In genomic region chr19:3441089-3441985, GRCh38 we compare ENCODE assay signal across 19 cellular contexts. TPM values are rescaled to one million over a fixed set of nuclear protein-coding genes. Genes with fewer than 3 reads are reported as not detected.
DNase-seq lines count a peak whose midpoint lies in the region; ATAC-seq, FAIRE-seq and TF ChIP-seq lines count a peak whose summit lies in the region.
"Had no signal": no experiment of that assay in that cellular context is flagged by ENCODE, and none has a peak within 500 bp of the region (broad histone marks: within the 10 kb centered on the region; RNA-seq: fewer than 3 reads in every experiment).

No MANE protein-coding gene starts in this region.

- dilution Hi-C loops in mammary epithelial cell (cut with HindIII; ENCODE audit: low sequenced_read_pairs), result no loop called here

- H3K9me3 ChIP-seq in SK-N-SH (no peaks in the 10 kb centered on the region), thoracic aorta (no peaks in the 10 kb centered on the region), neural progenitor cell (ENCODE audit: low read depth) (no peaks in the 10 kb centered on the region), mammary epithelial cell (replicated peaks; ENCODE audit: insufficient read depth, low read length) (no peaks in the 10 kb centered on the region)

- H3K4me3 Mint-ChIP-seq in neural progenitor cell, result no peak overlapping the region
- H3K4me3 Mint-ChIP-seq: naive thymus-derived CD8-positive, alpha-beta T cell had no signal

- no peak for TF ChIP-seq RAD21 in SK-N-SH (IDR thresholded peaks at IDR 0.05; ENCODE audit: low read length)

- H3K9ac ChIP-seq in SK-N-SH, result no peak overlapping the region
- no peak overlapping the region for H3K9ac ChIP-seq in neural progenitor cell
- no peak overlapping the region for H3K9ac ChIP-seq in mammary epithelial cell (ENCODE audit: insufficient read depth, low read length)

- no peak overlapping the region for H2AFZ ChIP-seq in SK-N-SH (ENCODE audit: low read depth)
- no peak overlapping the region for H2AFZ ChIP-seq in neural progenitor cell (replicated peaks)
- no peak overlapping the region for H2AFZ ChIP-seq in mammary epithelial cell (ENCODE audit: low read depth, low read length)
- H2AFZ ChIP-seq: hepatocyte had no signal

- H3K4me3 ChIP-seq in SK-N-SH (ENCODE audit: low read depth in 2 of 2, low read length in 1 of 2) (no peak overlapping the region), thoracic aorta (no peak overlapping the region), neural progenitor cell (no peak overlapping the region), mammary epithelial cell (replicated peaks in 1 of 3; ENCODE audit: insufficient read depth in 1 of 3, low read depth in 2 of 3, low read length in 3 of 3) (no peak overlapping the region)
- H3K4me3 ChIP-seq: hepatocyte had no signal

- no peak for ATAC-seq in thoracic aorta (ENCODE audit: insufficient number of reproducible peaks, low FRiP score, low read depth)
- ATAC-seq: naive thymus-derived CD8-positive, alpha-beta T cell had no signal

- peaks cover 14 to 29% of the 10 kb centered on the region in 2 experiments for H3K36me3 ChIP-seq in SK-N-SH (replicated peaks in 1 of 2; ENCODE audit: control insufficient read depth in 1 of 2, insufficient read depth in 2 of 2, low read length in 1 of 2)
- peaks cover 57% of the 10 kb centered on the region for H3K36me3 ChIP-seq in thoracic aorta
- no peaks in the 10 kb centered on the region for H3K36me3 ChIP-seq in neural progenitor cell
- H3K36me3 ChIP-seq in mammary epithelial cell (ENCODE audit: insufficient read depth, low read length), result peaks cover 22% of the 10 kb centered on the region

- H4K20me1 ChIP-seq in SK-N-SH (ENCODE audit: insufficient read depth) (peaks cover 18% of the 10 kb centered on the region), neural progenitor cell (ENCODE audit: low read depth) (no peaks in the 10 kb centered on the region), mammary epithelial cell (ENCODE audit: insufficient read depth, low read length) (no peaks in the 10 kb centered on the region)

- H3K79me2 ChIP-seq in SK-N-SH (ENCODE audit: insufficient read depth) (peaks cover 44% of the 10 kb centered on the region), neural progenitor cell (ENCODE audit: low read depth) (no peaks in the 10 kb centered on the region), mammary epithelial cell (ENCODE audit: insufficient read depth, low read length) (peaks cover 39% of the 10 kb centered on the region)
- H3K79me2 ChIP-seq: hepatocyte had no signal

- in situ Hi-C loops in mammary epithelial cell (cut with MboI; ENCODE audit: low sequenced_read_pairs in 2 of 2), result no loop called here

- peaks cover 13% of the 10 kb centered on the region for H3K27me3 Mint-ChIP-seq in neural progenitor cell (ENCODE audit: insufficient read depth, low read depth)
- H3K27me3 Mint-ChIP-seq: naive thymus-derived CD8-positive, alpha-beta T cell had no signal

- POLR2A ChIA-PET in SK-N-SH (lab: Yijun Ruan, JAX), result interaction anchor here (1.0 to 1.2 kb wide), 3 partner anchors 12 to 105 kb away, joined by 3 to 4 read pairs (median 3); no protein-coding TSS in a partner anchor

- WGBS in SK-N-SH (ENCODE audit: low lambda C conversion rate), result 82% methylated on average over 19 of the region's 25 CpGs
- 90% methylated on average over 15 of the region's 25 CpGs for WGBS in mammary epithelial cell (ENCODE audit: low coverage, missing lambda C conversion rate)

- no peak overlapping the region for H3K27ac Mint-ChIP-seq in neural progenitor cell

- peak in 1 of 2 experiments; percentile 81; a peak in 2 of 4 replicates for TF ChIP-seq EP300 in SK-N-SH (IDR thresholded peaks at IDR 0.05; ENCODE audit: borderline replicate concordance in 1 of 2, low read depth in 1 of 2, low read length in 1 of 2)

- peak overlapping the region in 1 of 2 experiments; percentile 96; a peak in 2 of 4 replicates for H3K27ac ChIP-seq in SK-N-SH (ENCODE audit: low read depth in 2 of 2, low read length in 1 of 2)
- peak overlapping the region; percentile 44 to 54 for H3K27ac ChIP-seq in thoracic aorta
- H3K27ac ChIP-seq in neural progenitor cell, result no peak overlapping the region
- H3K27ac ChIP-seq in mammary epithelial cell (ENCODE audit: insufficient read depth, low read depth, low read length), result no peak overlapping the region
- H3K27ac ChIP-seq: hepatocyte had no signal

- FAIRE-seq in D721Med (lab: Jason Lieb, UNC) (no peak), RCC 7860 (lab: Jason Lieb, UNC) (no peak)
- FAIRE-seq: G401.6 had no signal

- H3K9me3 Mint-ChIP-seq in neural progenitor cell, result no peaks in the 10 kb centered on the region
- H3K9me3 Mint-ChIP-seq: naive thymus-derived CD8-positive, alpha-beta T cell had no signal

- no peaks in the 10 kb centered on the region for H3K27me3 ChIP-seq in SK-N-SH (ENCODE audit: insufficient read depth)
- no peaks in the 10 kb centered on the region for H3K27me3 ChIP-seq in thoracic aorta (replicated peaks; ENCODE audit: insufficient read depth)
- no peaks in the 10 kb centered on the region for H3K27me3 ChIP-seq in neural progenitor cell
- no peaks in the 10 kb centered on the region for H3K27me3 ChIP-seq in mammary epithelial cell (ENCODE audit: insufficient read depth, low read length)
- H3K27me3 ChIP-seq: hepatocyte had no signal

- H3K36me3 Mint-ChIP-seq in neural progenitor cell, result no peaks in the 10 kb centered on the region

- H3K4me1 Mint-ChIP-seq in neural progenitor cell, result peaks cover 19% of the 10 kb centered on the region

- TF ChIP-seq CTCF in D721Med (IDR thresholded peaks at IDR 0.05; ENCODE audit: insufficient read depth, missing control alignments), result no peak
- no peak for TF ChIP-seq CTCF in SK-N-SH (IDR thresholded peaks at IDR 0.05)
- TF ChIP-seq CTCF in thoracic aorta (IDR thresholded peaks at IDR 0.05), result no peak
- no peak for TF ChIP-seq CTCF in neural progenitor cell (IDR thresholded peaks at IDR 0.05)
- no peak for TF ChIP-seq CTCF in mammary epithelial cell (conservative IDR thresholded peaks at IDR 0.05 in 1 of 2, IDR thresholded peaks at IDR 0.05 in 1 of 2; ENCODE audit: extremely low read depth in 1 of 2, insufficient read depth in 1 of 2, low read depth in 1 of 2, low read length in 2 of 2)

- no TSS peak for BruUV-seq in mammary epithelial cell (replicated peaks; lab: Mats Ljungman, UMichigan)

- H3K9me2 ChIP-seq in SK-N-SH, result no peaks in the 10 kb centered on the region

- no peak overlapping the region for H3K4me2 ChIP-seq in SK-N-SH
- no peak overlapping the region for H3K4me2 ChIP-seq in neural progenitor cell
- no peak overlapping the region for H3K4me2 ChIP-seq in mammary epithelial cell (ENCODE audit: insufficient read depth, low read depth, low read length)
- H3K4me2 ChIP-seq: hepatocyte had no signal

- intact Hi-C loops in mammary epithelial cell (cut with micrococcal nuclease), result no loop called here

- H3K4me1 ChIP-seq in SK-N-SH (ENCODE audit: control insufficient read depth in 1 of 2, insufficient read depth in 2 of 2, low read depth in 1 of 2, low read length in 1 of 2), result peaks cover 0 to 39% of the 10 kb centered on the region in 2 experiments; a peak in 1 of 4 replicates
- peaks cover 6 to 43% of the 10 kb centered on the region in 2 donors for H3K4me1 ChIP-seq in thoracic aorta (ENCODE audit: control insufficient read depth in 1 of 2, low read depth in 2 of 2)
- peaks cover 16% of the 10 kb centered on the region for H3K4me1 ChIP-seq in neural progenitor cell
- no peaks in the 10 kb centered on the region for H3K4me1 ChIP-seq in mammary epithelial cell (ENCODE audit: insufficient read depth, low read length)

- H3F3A ChIP-seq in SK-N-SH (replicated peaks; ENCODE audit: insufficient read depth) (peaks cover 8% of the 10 kb centered on the region), neural progenitor cell (ENCODE audit: low read depth) (peaks cover 18% of the 10 kb centered on the region)

- CTCF ChIA-PET in SK-N-SH (lab: Yijun Ruan, JAX) (interaction anchor here (1.1 to 4.8 kb wide), 9 partner anchors 10 to 114 kb away, joined by 3 to 31 read pairs (median 5); no protein-coding TSS in a partner anchor), mammary epithelial cell (lab: Charles Lee; ENCODE audit: low non-redundant PET) (no interaction called here)

- DNase-seq in D721Med (ENCODE audit: insufficient read length, low spot score), result peak; percentile 97
- DNase-seq in SK-N-SH, result no peak
- peak; percentile 34 for DNase-seq in left kidney (ENCODE audit: low read depth, low spot score)
- DNase-seq in thoracic aorta (ENCODE audit: low spot score), result no peak
- no peak for DNase-seq in RCC 7860 (ENCODE audit: low spot score)
- DNase-seq in neural progenitor cell (ENCODE audit: low spot score), result no peak
- DNase-seq in NCI-H1048 (lab: John Stamatoyannopoulos, UW), result no peak
- DNase-seq in mammary epithelial cell, result no peak
- DNase-seq: activated CD4-positive, alpha-beta T cell treated with anti-CD3 and anti-CD28 coated beads, Interleukin-2, amount 50 U/mL, for 48 hours; cerebellar nuclear complex; KG1; mesenchymal stem cell; naive thymus-derived CD8-positive, alpha-beta T cell; NCI-H1092 treated with DMSO at 0.1 percent for 48 hours; NCI-H524 treated with DMSO at 0.1 percent for 48 hours; T-helper 2 cell had no signal

TF ChIP-seq in SK-N-SH, 30 proteins besides CTCF, POLR2A, EP300 and RAD21 (continues in another document):
- 0 out of 2 replicates have a peak, but pooled peaks have one; percentile 62 for TF ChIP-seq FOXJ3 (CRISPR knock-in tag; IDR thresholded peaks at IDR 0.05)

RNA-seq across cellular contexts. Expression of gene SMIM24, which starts 39.0 kb away (rescaled TPM):
- polyA plus RNA-seq in SK-N-SH (2012; rRNA removed) (0.12 TPM in 1 of 2 replicates, not detected in the other), mammary epithelial cell (0.90 TPM)
- not detected in 2 replicates for polyA plus RNA-seq in SK-N-SH (2012; cell fraction: cytosol; rRNA removed)
- 0.18 TPM in 1 of 2 replicates, not detected in the other for polyA plus RNA-seq in SK-N-SH (2012; cell fraction: nucleus; rRNA removed)
- total RNA-seq in thoracic aorta (not detected), neural progenitor cell (ENCODE audit: low replicate concordance) (0.81 and 1.7 TPM in 2 replicates), mammary epithelial cell (1 to 10 TPM in 1 of 2 donors, not detected in 1; 2.7 TPM)
- not detected for polyA minus RNA-seq in mammary epithelial cell
- total RNA-seq: naive thymus-derived CD8-positive, alpha-beta T cell had no signal

RNA-seq across cellular contexts. Expression of gene SMIM44, which starts 41.9 kb away (rescaled TPM):
- not detected in 2 replicates for polyA plus RNA-seq in SK-N-SH (2012; rRNA removed)
- not detected in 2 replicates for polyA plus RNA-seq in SK-N-SH (2012; cell fraction: cytosol; rRNA removed)
- not detected in 2 replicates for polyA plus RNA-seq in SK-N-SH (2012; cell fraction: nucleus; rRNA removed)
- total RNA-seq in thoracic aorta, result not detected
- not detected in 2 replicates for total RNA-seq in neural progenitor cell (ENCODE audit: low replicate concordance)
- total RNA-seq in mammary epithelial cell, result 1 to 10 TPM in 1 of 2 donors, not detected in 1; 2.7 TPM
- not detected for polyA plus RNA-seq in mammary epithelial cell
- polyA minus RNA-seq in mammary epithelial cell, result not detected
- total RNA-seq: hepatocyte; naive thymus-derived CD8-positive, alpha-beta T cell had no signal
- polyA plus RNA-seq: hepatocyte; naive thymus-derived CD8-positive, alpha-beta T cell; thymus had no signal

RNA-seq across cellular contexts. Expression of gene DOHH, which starts 59.1 kb away (rescaled TPM):
- 14.3 and 14.5 TPM in 2 replicates for polyA plus RNA-seq in SK-N-SH (2012; rRNA removed)
- 10.3 and 13.3 TPM in 2 replicates for polyA plus RNA-seq in SK-N-SH (2012; cell fraction: cytosol; rRNA removed)
- 14.5 and 22.6 TPM in 2 replicates for polyA plus RNA-seq in SK-N-SH (2012; cell fraction: nucleus; rRNA removed)
- 10 to 100 TPM; 22.0 to 24.2 TPM for total RNA-seq in thoracic aorta
- total RNA-seq in neural progenitor cell (ENCODE audit: low replicate concordance), result 0.69 and 12.1 TPM in 2 replicates
- 10 to 100 TPM; 11.7 to 14.7 TPM for total RNA-seq in mammary epithelial cell
- 11.0 TPM for polyA plus RNA-seq in mammary epithelial cell
- 3.4 TPM for polyA minus RNA-seq in mammary epithelial cell

Comparison
In these comparisons a context has a peak if more than half of its experiments do, and no peak if none do; other contexts are left out.
1. DNase-seq: peak in D721Med (single experiment) and left kidney (single experiment); none in SK-N-SH (single experiment), thoracic aorta (single experiment), RCC 7860 (single experiment), neural progenitor cell (single experiment), NCI-H1048 (single experiment) and mammary epithelial cell (single experiment).
2. H3K27ac ChIP-seq: peak in thoracic aorta (2 of 2); none in neural progenitor cell (single experiment) and mammary epithelial cell (single experiment).